ENCODE assay signal across 1 cellular context in the genomic region with DNA sequence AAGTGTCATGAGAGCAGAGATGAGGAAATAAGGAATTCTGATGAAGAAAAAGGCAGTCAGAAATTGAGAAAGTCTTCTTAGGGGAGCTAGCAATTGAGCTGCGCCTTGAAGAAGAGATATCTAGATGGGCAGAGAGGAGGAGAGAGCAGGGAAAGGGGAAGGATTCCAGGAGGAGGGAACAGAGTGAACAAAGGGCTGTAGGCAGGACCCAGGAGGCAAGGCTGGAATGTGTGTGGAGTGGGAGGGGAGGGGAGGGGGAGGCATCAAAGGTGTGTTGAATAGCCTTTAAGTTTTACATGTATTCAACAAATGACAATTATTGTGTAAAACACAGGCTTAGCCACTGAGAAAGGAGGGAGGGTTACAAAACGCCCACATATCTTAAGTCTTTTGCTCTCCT.
TF ChIP-seq lines count a peak whose summit lies in the region.

No MANE protein-coding gene starts in this region.

TF ChIP-seq in WTC11, 78 proteins besides CTCF, POLR2A, EP300 and RAD21 (continued from another document):
- TF ChIP-seq, protein P1, sequence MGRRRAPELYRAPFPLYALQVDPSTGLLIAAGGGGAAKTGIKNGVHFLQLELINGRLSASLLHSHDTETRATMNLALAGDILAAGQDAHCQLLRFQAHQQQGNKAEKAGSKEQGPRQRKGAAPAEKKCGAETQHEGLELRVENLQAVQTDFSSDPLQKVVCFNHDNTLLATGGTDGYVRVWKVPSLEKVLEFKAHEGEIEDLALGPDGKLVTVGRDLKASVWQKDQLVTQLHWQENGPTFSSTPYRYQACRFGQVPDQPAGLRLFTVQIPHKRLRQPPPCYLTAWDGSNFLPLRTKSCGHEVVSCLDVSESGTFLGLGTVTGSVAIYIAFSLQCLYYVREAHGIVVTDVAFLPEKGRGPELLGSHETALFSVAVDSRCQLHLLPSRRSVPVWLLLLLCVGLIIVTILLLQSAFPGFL (CRISPR knock-in tag; IDR thresholded peaks at IDR 0.05; ENCODE audit: borderline replicate concordance), result no peak
- TF ChIP-seq NR2C2 (CRISPR knock-in tag; IDR thresholded peaks at IDR 0.05) (no peak), TEAD4 (CRISPR knock-in tag; IDR thresholded peaks at IDR 0.05) (no peak), HMGA2 (CRISPR knock-in tag; IDR thresholded peaks at IDR 0.05) (no peak), GTF2I (CRISPR knock-in tag; conservative IDR thresholded peaks at IDR 0.05) (no peak), ZNF138 (CRISPR knock-in tag; conservative IDR thresholded peaks at IDR 0.05) (no peak), GRHL2 (CRISPR knock-in tag; IDR thresholded peaks at IDR 0.05; ENCODE audit: insufficient replicate concordance, severe bottlenecking) (no peak)
- TF ChIP-seq, protein P2, sequence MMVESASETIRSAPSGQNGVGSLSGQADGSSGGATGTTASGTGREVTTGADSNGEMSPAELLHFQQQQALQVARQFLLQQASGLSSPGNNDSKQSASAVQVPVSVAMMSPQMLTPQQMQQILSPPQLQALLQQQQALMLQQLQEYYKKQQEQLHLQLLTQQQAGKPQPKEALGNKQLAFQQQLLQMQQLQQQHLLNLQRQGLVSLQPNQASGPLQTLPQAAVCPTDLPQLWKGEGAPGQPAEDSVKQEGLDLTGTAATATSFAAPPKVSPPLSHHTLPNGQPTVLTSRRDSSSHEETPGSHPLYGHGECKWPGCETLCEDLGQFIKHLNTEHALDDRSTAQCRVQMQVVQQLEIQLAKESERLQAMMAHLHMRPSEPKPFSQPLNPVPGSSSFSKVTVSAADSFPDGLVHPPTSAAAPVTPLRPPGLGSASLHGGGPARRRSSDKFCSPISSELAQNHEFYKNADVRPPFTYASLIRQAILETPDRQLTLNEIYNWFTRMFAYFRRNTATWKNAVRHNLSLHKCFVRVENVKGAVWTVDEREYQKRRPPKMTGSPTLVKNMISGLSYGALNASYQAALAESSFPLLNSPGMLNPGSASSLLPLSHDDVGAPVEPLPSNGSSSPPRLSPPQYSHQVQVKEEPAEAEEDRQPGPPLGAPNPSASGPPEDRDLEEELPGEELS (CRISPR knock-in tag; IDR thresholded peaks at IDR 0.05), result no peak
- TF ChIP-seq, protein P3, sequence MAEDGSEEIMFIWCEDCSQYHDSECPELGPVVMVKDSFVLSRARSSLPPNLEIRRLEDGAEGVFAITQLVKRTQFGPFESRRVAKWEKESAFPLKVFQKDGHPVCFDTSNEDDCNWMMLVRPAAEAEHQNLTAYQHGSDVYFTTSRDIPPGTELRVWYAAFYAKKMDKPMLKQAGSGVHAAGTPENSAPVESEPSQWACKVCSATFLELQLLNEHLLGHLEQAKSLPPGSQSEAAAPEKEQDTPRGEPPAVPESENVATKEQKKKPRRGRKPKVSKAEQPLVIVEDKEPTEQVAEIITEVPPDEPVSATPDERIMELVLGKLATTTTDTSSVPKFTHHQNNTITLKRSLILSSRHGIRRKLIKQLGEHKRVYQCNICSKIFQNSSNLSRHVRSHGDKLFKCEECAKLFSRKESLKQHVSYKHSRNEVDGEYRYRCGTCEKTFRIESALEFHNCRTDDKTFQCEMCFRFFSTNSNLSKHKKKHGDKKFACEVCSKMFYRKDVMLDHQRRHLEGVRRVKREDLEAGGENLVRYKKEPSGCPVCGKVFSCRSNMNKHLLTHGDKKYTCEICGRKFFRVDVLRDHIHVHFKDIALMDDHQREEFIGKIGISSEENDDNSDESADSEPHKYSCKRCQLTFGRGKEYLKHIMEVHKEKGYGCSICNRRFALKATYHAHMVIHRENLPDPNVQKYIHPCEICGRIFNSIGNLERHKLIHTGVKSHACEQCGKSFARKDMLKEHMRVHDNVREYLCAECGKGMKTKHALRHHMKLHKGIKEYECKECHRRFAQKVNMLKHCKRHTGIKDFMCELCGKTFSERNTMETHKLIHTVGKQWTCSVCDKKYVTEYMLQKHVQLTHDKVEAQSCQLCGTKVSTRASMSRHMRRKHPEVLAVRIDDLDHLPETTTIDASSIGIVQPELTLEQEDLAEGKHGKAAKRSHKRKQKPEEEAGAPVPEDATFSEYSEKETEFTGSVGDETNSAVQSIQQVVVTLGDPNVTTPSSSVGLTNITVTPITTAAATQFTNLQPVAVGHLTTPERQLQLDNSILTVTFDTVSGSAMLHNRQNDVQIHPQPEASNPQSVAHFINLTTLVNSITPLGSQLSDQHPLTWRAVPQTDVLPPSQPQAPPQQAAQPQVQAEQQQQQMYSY (CRISPR knock-in tag; IDR thresholded peaks at IDR 0.05), result no peak
- TF ChIP-seq, protein P4, sequence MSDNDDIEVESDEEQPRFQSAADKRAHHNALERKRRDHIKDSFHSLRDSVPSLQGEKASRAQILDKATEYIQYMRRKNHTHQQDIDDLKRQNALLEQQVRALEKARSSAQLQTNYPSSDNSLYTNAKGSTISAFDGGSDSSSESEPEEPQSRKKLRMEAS (CRISPR knock-in tag; IDR thresholded peaks at IDR 0.05), result no peak
- TF ChIP-seq, protein P5, sequence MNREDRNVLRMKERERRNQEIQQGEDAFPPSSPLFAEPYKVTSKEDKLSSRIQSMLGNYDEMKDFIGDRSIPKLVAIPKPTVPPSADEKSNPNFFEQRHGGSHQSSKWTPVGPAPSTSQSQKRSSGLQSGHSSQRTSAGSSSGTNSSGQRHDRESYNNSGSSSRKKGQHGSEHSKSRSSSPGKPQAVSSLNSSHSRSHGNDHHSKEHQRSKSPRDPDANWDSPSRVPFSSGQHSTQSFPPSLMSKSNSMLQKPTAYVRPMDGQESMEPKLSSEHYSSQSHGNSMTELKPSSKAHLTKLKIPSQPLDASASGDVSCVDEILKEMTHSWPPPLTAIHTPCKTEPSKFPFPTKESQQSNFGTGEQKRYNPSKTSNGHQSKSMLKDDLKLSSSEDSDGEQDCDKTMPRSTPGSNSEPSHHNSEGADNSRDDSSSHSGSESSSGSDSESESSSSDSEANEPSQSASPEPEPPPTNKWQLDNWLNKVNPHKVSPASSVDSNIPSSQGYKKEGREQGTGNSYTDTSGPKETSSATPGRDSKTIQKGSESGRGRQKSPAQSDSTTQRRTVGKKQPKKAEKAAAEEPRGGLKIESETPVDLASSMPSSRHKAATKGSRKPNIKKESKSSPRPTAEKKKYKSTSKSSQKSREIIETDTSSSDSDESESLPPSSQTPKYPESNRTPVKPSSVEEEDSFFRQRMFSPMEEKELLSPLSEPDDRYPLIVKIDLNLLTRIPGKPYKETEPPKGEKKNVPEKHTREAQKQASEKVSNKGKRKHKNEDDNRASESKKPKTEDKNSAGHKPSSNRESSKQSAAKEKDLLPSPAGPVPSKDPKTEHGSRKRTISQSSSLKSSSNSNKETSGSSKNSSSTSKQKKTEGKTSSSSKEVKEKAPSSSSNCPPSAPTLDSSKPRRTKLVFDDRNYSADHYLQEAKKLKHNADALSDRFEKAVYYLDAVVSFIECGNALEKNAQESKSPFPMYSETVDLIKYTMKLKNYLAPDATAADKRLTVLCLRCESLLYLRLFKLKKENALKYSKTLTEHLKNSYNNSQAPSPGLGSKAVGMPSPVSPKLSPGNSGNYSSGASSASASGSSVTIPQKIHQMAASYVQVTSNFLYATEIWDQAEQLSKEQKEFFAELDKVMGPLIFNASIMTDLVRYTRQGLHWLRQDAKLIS (CRISPR knock-in tag; IDR thresholded peaks at IDR 0.05; ENCODE audit: borderline replicate concordance), result no peak
- TF ChIP-seq, protein P6, sequence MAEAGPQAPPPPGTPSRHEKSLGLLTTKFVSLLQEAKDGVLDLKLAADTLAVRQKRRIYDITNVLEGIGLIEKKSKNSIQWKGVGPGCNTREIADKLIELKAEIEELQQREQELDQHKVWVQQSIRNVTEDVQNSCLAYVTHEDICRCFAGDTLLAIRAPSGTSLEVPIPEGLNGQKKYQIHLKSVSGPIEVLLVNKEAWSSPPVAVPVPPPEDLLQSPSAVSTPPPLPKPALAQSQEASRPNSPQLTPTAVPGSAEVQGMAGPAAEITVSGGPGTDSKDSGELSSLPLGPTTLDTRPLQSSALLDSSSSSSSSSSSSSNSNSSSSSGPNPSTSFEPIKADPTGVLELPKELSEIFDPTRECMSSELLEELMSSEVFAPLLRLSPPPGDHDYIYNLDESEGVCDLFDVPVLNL (CRISPR knock-in tag; IDR thresholded peaks at IDR 0.05; ENCODE audit: borderline replicate concordance, low read depth), result no peak
- TF ChIP-seq, protein P7, sequence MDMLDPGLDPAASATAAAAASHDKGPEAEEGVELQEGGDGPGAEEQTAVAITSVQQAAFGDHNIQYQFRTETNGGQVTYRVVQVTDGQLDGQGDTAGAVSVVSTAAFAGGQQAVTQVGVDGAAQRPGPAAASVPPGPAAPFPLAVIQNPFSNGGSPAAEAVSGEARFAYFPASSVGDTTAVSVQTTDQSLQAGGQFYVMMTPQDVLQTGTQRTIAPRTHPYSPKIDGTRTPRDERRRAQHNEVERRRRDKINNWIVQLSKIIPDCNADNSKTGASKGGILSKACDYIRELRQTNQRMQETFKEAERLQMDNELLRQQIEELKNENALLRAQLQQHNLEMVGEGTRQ (CRISPR knock-in tag; IDR thresholded peaks at IDR 0.05), result no peak
- TF ChIP-seq, protein P8, sequence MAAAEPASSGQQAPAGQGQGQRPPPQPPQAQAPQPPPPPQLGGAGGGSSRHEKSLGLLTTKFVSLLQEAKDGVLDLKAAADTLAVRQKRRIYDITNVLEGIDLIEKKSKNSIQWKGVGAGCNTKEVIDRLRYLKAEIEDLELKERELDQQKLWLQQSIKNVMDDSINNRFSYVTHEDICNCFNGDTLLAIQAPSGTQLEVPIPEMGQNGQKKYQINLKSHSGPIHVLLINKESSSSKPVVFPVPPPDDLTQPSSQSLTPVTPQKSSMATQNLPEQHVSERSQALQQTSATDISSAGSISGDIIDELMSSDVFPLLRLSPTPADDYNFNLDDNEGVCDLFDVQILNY (CRISPR knock-in tag; IDR thresholded peaks at IDR 0.05), result no peak
